Comparison of ENCODE assay signal across 13 cellular contexts in genomic region chr5:124824637-124825158, GRCh38.
DNase-seq lines count a peak whose midpoint lies in the region; ATAC-seq, FAIRE-seq and TF ChIP-seq lines count a peak whose summit lies in the region.
"Had no signal": no experiment of that assay in that cellular context is flagged by ENCODE, and none has a peak within 500 bp of the region (broad histone marks: within the 10 kb centered on the region; RNA-seq: fewer than 3 reads in every experiment).

No MANE protein-coding gene starts in this region.

- no peak overlapping the region for H2BK15ac ChIP-seq in H9 (ENCODE audit: low read depth, low read length)

- TF ChIP-seq CTCF in endothelial cell of umbilical vein (IDR thresholded peaks at IDR 0.05; ENCODE audit: extremely low read depth in 1 of 2, insufficient read depth in 1 of 2, low read depth in 1 of 2, low read length in 2 of 2) (no peak), omental fat pad (IDR thresholded peaks at IDR 0.05) (no peak), H9 (conservative IDR thresholded peaks at IDR 0.05) (no peak)

- H3K18ac ChIP-seq in H9 (ENCODE audit: insufficient read length, low read depth, low read length), result no peak overlapping the region

- peak; percentile 77 for FAIRE-seq in endothelial cell of umbilical vein (lab: Jason Lieb, UNC)
- FAIRE-seq: GM19239 had no signal

- no peaks in the 10 kb centered on the region for H3K27me3 ChIP-seq in endothelial cell of umbilical vein (ENCODE audit: control insufficient read depth in 2 of 2, insufficient read depth in 2 of 2, low read length in 2 of 2)
- no peaks in the 10 kb centered on the region for H3K27me3 ChIP-seq in H9 (ENCODE audit: insufficient read depth, low read length)
- H3K27me3 ChIP-seq: sigmoid colon had no signal

- H3K36me3 ChIP-seq in endothelial cell of umbilical vein (ENCODE audit: control insufficient read depth in 2 of 2, extremely low read depth in 1 of 2, insufficient read depth in 2 of 2, low read length in 2 of 2), result no peaks in the 10 kb centered on the region
- H3K36me3 ChIP-seq: sigmoid colon had no signal

- no peaks in the 10 kb centered on the region for H3K36me3 Mint-ChIP-seq in T-helper 17 cell (ENCODE audit: low read depth)
- H3K36me3 Mint-ChIP-seq in H9 (ENCODE audit: insufficient read depth in 1 of 3, low read depth in 3 of 3), result no peaks in the 10 kb centered on the region

- dilution Hi-C loops in endothelial cell of umbilical vein (cut with MboI; ENCODE audit: extremely low pct_ligation_motif_present, low sequenced_read_pairs), result no loop called here

- H2BK20ac ChIP-seq in H9 (ENCODE audit: low read depth, low read length, poor library complexity, severe bottlenecking), result no peak overlapping the region

- WGBS in H9 (ENCODE audit: extremely low coverage, insufficient read length, low lambda C conversion rate), result no CpG with 5 or more reads among the region's 4 CpGs

- CTCF ChIA-PET in endothelial cell of umbilical vein (lab: Charles Lee), result interaction anchor here (0.7 to 0.9 kb wide), 2 partner anchors 24 to 450 kb away, joined by 3 to 4 read pairs; no protein-coding TSS in a partner anchor

- no peaks in the 10 kb centered on the region for H3K79me2 ChIP-seq in endothelial cell of umbilical vein (ENCODE audit: control insufficient read depth, insufficient read depth, low read length)
- no peaks in the 10 kb centered on the region for H3K79me2 ChIP-seq in H9 (ENCODE audit: insufficient read depth, low read length)

- H2AK5ac ChIP-seq in H9 (ENCODE audit: insufficient read length, low read length), result no peak overlapping the region

- H2BK120ac ChIP-seq in H9 (ENCODE audit: low read depth, low read length, poor library complexity, severe bottlenecking), result no peak overlapping the region

- ATAC-seq in omental fat pad (ENCODE audit: low FRiP score) (peak; percentile 62), T-helper 17 cell (no peak), GM21390 (IDR thresholded peaks at IDR 0.05; ENCODE audit: unreplicated experiment) (no peak)

- H3K27ac ChIP-seq in endothelial cell of umbilical vein (ENCODE audit: insufficient read depth, low read depth, low read length) (no peak overlapping the region), H9 (ENCODE audit: insufficient read length, low read depth, low read length) (no peak overlapping the region)
- H3K27ac ChIP-seq: sigmoid colon had no signal

- H4K20me1 ChIP-seq in endothelial cell of umbilical vein (replicated peaks; ENCODE audit: control insufficient read depth, extremely low read depth, insufficient read depth, low read length) (no peaks in the 10 kb centered on the region), H9 (ENCODE audit: control insufficient read depth, insufficient read depth, insufficient read length) (no peaks in the 10 kb centered on the region)

- no TSS peak for BruUV-seq in endothelial cell of umbilical vein (replicated peaks; lab: Mats Ljungman, UMichigan)

- H3K4me3 ChIP-seq in endothelial cell of umbilical vein (replicated peaks in 1 of 3; ENCODE audit: insufficient read depth in 1 of 3, low read depth in 1 of 3, low read length in 3 of 3), result no peak overlapping the region
- H3K4me3 ChIP-seq: sigmoid colon had no signal

- H3K4me1 ChIP-seq in endothelial cell of umbilical vein (ENCODE audit: control insufficient read depth, extremely low read depth, insufficient read depth, low read length), result peaks cover 7% of the 10 kb centered on the region
- H3K4me1 ChIP-seq in H9 (ENCODE audit: insufficient read depth, low read length), result peaks cover 3% of the 10 kb centered on the region; the same call in 1 of the 2 replicates

- no peaks in the 10 kb centered on the region for H3K9me1 ChIP-seq in endothelial cell of umbilical vein (replicated peaks; ENCODE audit: control insufficient read depth, extremely low read depth, insufficient read depth, low read length)

- H4K8ac ChIP-seq in H9 (replicated peaks; ENCODE audit: insufficient read length, low read depth, low read length), result no peak overlapping the region

- no peak overlapping the region for H3K56ac ChIP-seq in H9 (ENCODE audit: insufficient read length, low read depth, low read length)

- H2AFZ ChIP-seq in endothelial cell of umbilical vein (ENCODE audit: low read depth, low read length) (peak overlapping the region; percentile 23), H9 (ENCODE audit: low read length) (no peak overlapping the region)

- H3K4me1 Mint-ChIP-seq in T-helper 17 cell (no peaks in the 10 kb centered on the region), H9 (peaks cover 15 to 17% of the 10 kb centered on the region in 2 experiments)

- H4K5ac ChIP-seq in H9 (ENCODE audit: insufficient read length, low read depth, low read length), result no peak overlapping the region

- H4K91ac ChIP-seq in H9 (ENCODE audit: insufficient read length, low read depth, low read length), result no peak overlapping the region

- H2BK12ac ChIP-seq in H9 (ENCODE audit: insufficient read length, low read depth, low read length), result no peak overlapping the region

- intact Hi-C loops in endothelial cell of umbilical vein (cut with micrococcal nuclease), result no loop called here

- no peak overlapping the region for H3K14ac ChIP-seq in H9 (ENCODE audit: insufficient read depth, low read length)

- no peak overlapping the region for H3K4me3 Mint-ChIP-seq in T-helper 17 cell
- H3K4me3 Mint-ChIP-seq in H9, result no peak overlapping the region

- no peak overlapping the region for H3K27ac Mint-ChIP-seq in T-helper 17 cell
- H3K27ac Mint-ChIP-seq in H9, result no peak overlapping the region

- H2BK5ac ChIP-seq in H9 (ENCODE audit: insufficient read length, low read length), result no peak overlapping the region

- H3K27me3 Mint-ChIP-seq in T-helper 17 cell (no peaks in the 10 kb centered on the region), H9 (ENCODE audit: low read depth) (no peaks in the 10 kb centered on the region)

- no peaks in the 10 kb centered on the region for H3K9me3 Mint-ChIP-seq in H9

- no peak for TF ChIP-seq POLR2A in endothelial cell of umbilical vein (IDR thresholded peaks at IDR 0.05; ENCODE audit: low read depth, low read length)

- H3K9me3 ChIP-seq in endothelial cell of umbilical vein (replicated peaks; ENCODE audit: control insufficient read depth, insufficient read depth, low read length) (no peaks in the 10 kb centered on the region), T-helper 17 cell (ENCODE audit: control insufficient read depth, low read length, poor library complexity, severe bottlenecking) (no peaks in the 10 kb centered on the region), H9 (ENCODE audit: control insufficient read depth, low read depth, low read length) (no peaks in the 10 kb centered on the region)
- H3K9me3 ChIP-seq: sigmoid colon had no signal

- H3K4me2 ChIP-seq in endothelial cell of umbilical vein (ENCODE audit: insufficient read depth, low read length) (peak overlapping the region; percentile 8), H9 (ENCODE audit: insufficient read depth, insufficient read length, low read length) (no peak overlapping the region)

- no peak overlapping the region for H3K9ac ChIP-seq in endothelial cell of umbilical vein (replicated peaks; ENCODE audit: extremely low read depth, insufficient read depth, low read length)
- no peak overlapping the region for H3K9ac ChIP-seq in H9 (ENCODE audit: extremely low read depth, insufficient read length, low read length)

- no peak overlapping the region for H3T11ph ChIP-seq in H9 (ENCODE audit: low read length)

- H3K23me2 ChIP-seq in H9 (ENCODE audit: insufficient read length, low read depth, low read length, poor library complexity, severe bottlenecking), result no peaks in the 10 kb centered on the region

- no peak overlapping the region for H3K4ac ChIP-seq in H9 (ENCODE audit: low read depth, low read length)

- no peaks in the 10 kb centered on the region for H3K79me1 ChIP-seq in H9 (ENCODE audit: insufficient read depth, low read depth, low read length, poor library complexity, severe bottlenecking)

- DNase-seq in DMS53 (lab: John Stamatoyannopoulos, UW) (peak; percentile 40), NCI-H2227 (lab: John Stamatoyannopoulos, UW; ENCODE audit: unreplicated experiment) (peak; percentile 52), endothelial cell of umbilical vein (ENCODE audit: low read depth, low spot score) (peak; percentile 87), omental fat pad (ENCODE audit: low spot score) (no peak), T-helper 17 cell (no peak), NCI-H1048 (lab: John Stamatoyannopoulos, UW) (no peak), H9 (no peak)
- DNase-seq: DMS79 treated with DMSO at 0.1 percent for 48 hours; NCI-H2081 treated with DMSO at 0.1 percent for 48 hours; sigmoid colon; stimulated activated naive CD4-positive, alpha-beta T cell treated with Interleukin-2 at 50 U/mL for 16 hours had no signal

- POLR2A ChIA-PET in endothelial cell of umbilical vein (lab: Charles Lee), result no interaction called here

- no peak overlapping the region for H3K23ac ChIP-seq in H9 (ENCODE audit: insufficient read length, low read depth, low read length)

TF ChIP-seq in endothelial cell of umbilical vein, 7 proteins besides CTCF, POLR2A, EP300 and RAD21:
- no peak for TF ChIP-seq MAX (IDR thresholded peaks at IDR 0.05; ENCODE audit: insufficient read depth, insufficient read length)
- no peak for TF ChIP-seq EZH2 (IDR thresholded peaks at IDR 0.05; ENCODE audit: borderline replicate concordance, low read depth, low read length, severe bottlenecking)
- peak; percentile 59 for TF ChIP-seq FOS (IDR thresholded peaks at IDR 0.05; ENCODE audit: borderline replicate concordance, insufficient read depth, low read length)
- no peak for TF ChIP-seq POLR2AphosphoS5 (IDR thresholded peaks at IDR 0.05; ENCODE audit: insufficient read depth, low read depth, low read length)
- no peak for TF ChIP-seq MYC (IDR thresholded peaks at IDR 0.05; ENCODE audit: low read depth, low read length)
- TF ChIP-seq JUN (IDR thresholded peaks at IDR 0.05; ENCODE audit: borderline replicate concordance, insufficient read depth, insufficient read length, low read depth), result no peak
- peak; percentile 63 for TF ChIP-seq GATA2 (IDR thresholded peaks at IDR 0.05; ENCODE audit: insufficient read depth, insufficient read length, low read depth, low read length)

Comparison
In these comparisons a context has a peak if more than half of its experiments do, and no peak if none do; other contexts are left out.
1. DNase-seq: peak in DMS53 (single experiment), NCI-H2227 (single experiment) and endothelial cell of umbilical vein (single experiment); none in omental fat pad (single experiment), T-helper 17 cell (0 of 3), NCI-H1048 (single experiment) and H9 (single experiment).